Comparison of ENCODE assay signal across 8 cellular contexts in the genomic region with DNA sequence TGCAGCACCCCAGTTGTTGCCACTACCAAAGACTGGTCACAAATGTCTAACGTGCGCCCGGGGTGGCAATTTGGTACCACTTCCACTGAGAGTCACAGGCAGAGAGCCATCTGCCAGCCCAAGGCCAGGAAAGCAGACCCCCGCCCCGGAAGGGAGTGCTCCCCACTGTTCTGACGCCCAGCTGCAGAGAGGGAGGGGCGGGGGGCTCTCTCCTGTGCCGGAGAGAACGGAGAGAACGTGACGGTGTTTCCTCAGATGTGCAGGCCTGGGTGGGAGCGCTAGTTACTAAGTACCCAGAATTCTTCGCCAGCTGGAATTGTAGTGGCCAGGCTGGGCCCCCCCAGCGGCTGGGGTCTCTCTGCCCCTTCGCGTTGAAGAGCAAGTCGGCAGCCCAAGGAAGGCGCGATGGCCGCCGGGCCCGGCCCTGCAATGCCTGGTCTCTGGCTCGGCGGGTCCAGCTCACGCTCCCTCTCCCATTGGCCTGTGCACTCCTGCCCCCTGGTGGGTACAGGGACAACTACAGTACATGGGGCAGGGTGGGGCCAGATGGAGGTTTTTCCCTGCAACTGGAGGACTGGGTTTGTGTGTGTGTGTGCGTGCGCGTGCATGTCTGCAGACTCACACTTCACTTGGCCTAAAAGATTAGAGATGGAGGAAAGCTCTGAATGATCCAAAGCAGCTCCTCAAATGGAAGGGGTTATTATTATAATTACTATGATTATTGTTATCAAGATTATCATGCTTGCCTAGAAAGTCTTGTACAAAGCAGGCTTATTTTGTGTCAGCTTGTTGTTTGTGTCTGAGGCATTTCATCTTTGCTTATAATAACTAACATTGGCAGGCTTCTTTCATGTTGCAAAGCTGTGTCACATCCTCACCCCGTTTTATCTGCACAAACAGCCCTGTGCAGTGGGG.
DNase-seq lines count a peak whose midpoint lies in the region; ATAC-seq, FAIRE-seq and TF ChIP-seq lines count a peak whose summit lies in the region.

No MANE protein-coding gene starts in this region.

- no peak overlapping the region for H3K27ac Mint-ChIP-seq in endodermal cell

- no peaks in the 10 kb centered on the region for H3K4me1 Mint-ChIP-seq in endodermal cell

- peak overlapping the region; percentile 1 for H4K91ac ChIP-seq in mesenchymal stem cell (ENCODE audit: low read length)

- H3K23ac ChIP-seq in mesenchymal stem cell (ENCODE audit: low read length in 2 of 2), result no peak overlapping the region

- peaks cover 15% of the 10 kb centered on the region for H3K27me3 Mint-ChIP-seq in endodermal cell (ENCODE audit: insufficient read depth)

- H3K79me1 ChIP-seq in mesenchymal stem cell (replicated peaks; ENCODE audit: low read length, poor library complexity, severe bottlenecking), result no peaks in the 10 kb centered on the region

- no peak overlapping the region for H2BK15ac ChIP-seq in mesenchymal stem cell (ENCODE audit: low read depth, poor library complexity, severe bottlenecking)

- no peak overlapping the region for H3K4ac ChIP-seq in mesenchymal stem cell (ENCODE audit: low read depth in 1 of 2, low read length in 2 of 2)

- H3K9ac ChIP-seq in endodermal cell (ENCODE audit: extremely low read depth, low read length, poor library complexity, severe bottlenecking), result no peak overlapping the region
- peak overlapping the region; percentile 70 for H3K9ac ChIP-seq in mesenchymal stem cell (ENCODE audit: low read length)

- DNase-seq in BJ (ENCODE audit: low read depth), result no peak
- DNase-seq in GM19239 (ENCODE audit: insufficient read length, low spot score), result peak; percentile 94
- peak; percentile 58 to 76 for DNase-seq in NOMO-1 (lab: John Stamatoyannopoulos, UW; ENCODE audit: unreplicated experiment in 2 of 2)
- peak; percentile 77 for DNase-seq in activated CD8-positive, alpha-beta memory T cell treated with anti-CD3 and anti-CD28 coated beads, Interleukin-2, amount 50 U/mL, for 4 hours
- peak; percentile 95 for DNase-seq in endodermal cell
- DNase-seq in mesenchymal stem cell, result peak; percentile 72
- DNase-seq in stimulated activated CD8-positive, alpha-beta memory T cell treated with anti-CD3 and anti-CD28 coated beads, Interleukin-15, amount 100 ng/mL, for 24 hours (ENCODE audit: low read depth), result peak; percentile 50

- H2BK5ac ChIP-seq in mesenchymal stem cell (ENCODE audit: low read depth, low read length, poor library complexity, severe bottlenecking), result no peak overlapping the region

- H3K27ac ChIP-seq in endodermal cell (ENCODE audit: low read depth, low read length) (no peak overlapping the region), mesenchymal stem cell (ENCODE audit: low read length, poor library complexity, severe bottlenecking) (no peak overlapping the region)

- no peaks in the 10 kb centered on the region for H3K9me3 Mint-ChIP-seq in endodermal cell

- H3K27me3 ChIP-seq in BJ (ENCODE audit: control insufficient read depth, insufficient read depth, low read length), result no peaks in the 10 kb centered on the region; the same call in 1 of the 2 replicates
- peaks cover 14% of the 10 kb centered on the region for H3K27me3 ChIP-seq in endodermal cell (ENCODE audit: control insufficient read depth, insufficient read depth, low read length, poor library complexity, severe bottlenecking)
- peaks cover 21 to 23% of the 10 kb centered on the region in 2 experiments for H3K27me3 ChIP-seq in mesenchymal stem cell (ENCODE audit: control insufficient read depth in 1 of 2, insufficient read depth in 1 of 2, low read length in 2 of 2)

- H2AK5ac ChIP-seq in mesenchymal stem cell (ENCODE audit: low read length, severe bottlenecking), result no peak overlapping the region

- peak overlapping the region; percentile 46 to 56 for H3K18ac ChIP-seq in mesenchymal stem cell (ENCODE audit: low read depth in 1 of 2, low read length in 2 of 2)

- no peaks in the 10 kb centered on the region for H3K36me3 ChIP-seq in BJ (ENCODE audit: control insufficient read depth, insufficient read depth, low read length)
- H3K36me3 ChIP-seq in endodermal cell (ENCODE audit: control insufficient read depth, insufficient read depth, low read length), result no peaks in the 10 kb centered on the region
- H3K36me3 ChIP-seq in mesenchymal stem cell (ENCODE audit: control insufficient read depth in 1 of 2, insufficient read depth in 2 of 2, low read depth in 1 of 2, low read length in 2 of 2), result no peaks in the 10 kb centered on the region

- peak overlapping the region; percentile 16 for H2AFZ ChIP-seq in mesenchymal stem cell (ENCODE audit: low read depth, low read length)

- H3K4me3 Mint-ChIP-seq in endodermal cell, result peak overlapping the region; percentile 54

- H4K8ac ChIP-seq in mesenchymal stem cell (ENCODE audit: low read length), result peak overlapping the region; percentile 88

- H2BK12ac ChIP-seq in mesenchymal stem cell (ENCODE audit: low read length in 2 of 2), result peak overlapping the region in 1 of 2 experiments; percentile 11

- peak; percentile 81 for FAIRE-seq in GM19239 (lab: Jason Lieb, UNC)

- 0 out of 2 replicates have a peak overlapping the region, but pooled peaks have one; percentile 7 for H3K4me3 ChIP-seq in BJ (ENCODE audit: low read depth, low read length)
- H3K4me3 ChIP-seq in endodermal cell (ENCODE audit: low read length), result no peak overlapping the region
- H3K4me3 ChIP-seq in mesenchymal stem cell (ENCODE audit: insufficient read depth in 1 of 2, low read depth in 1 of 2, low read length in 2 of 2), result peak overlapping the region in 1 of 2 experiments; percentile 60

- H3K9me3 ChIP-seq in endodermal cell (ENCODE audit: control insufficient read depth, low read length) (no peaks in the 10 kb centered on the region), mesenchymal stem cell (ENCODE audit: control insufficient read depth, low read length) (no peaks in the 10 kb centered on the region)

- POLR2A ChIA-PET in BJ (lab: Charles Lee), result no interaction called here

- no peak overlapping the region for H3K14ac ChIP-seq in mesenchymal stem cell (ENCODE audit: low read length in 2 of 2)

- H3K4me2 ChIP-seq in mesenchymal stem cell (ENCODE audit: low read length, poor library complexity, severe bottlenecking), result peak overlapping the region; percentile 73

- ATAC-seq in HG03439 (IDR thresholded peaks at IDR 0.05; ENCODE audit: unreplicated experiment), result peak; percentile 61

- H3K36me3 Mint-ChIP-seq in endodermal cell (ENCODE audit: low read depth), result no peaks in the 10 kb centered on the region

- 35 to 39% methylated on average over 9 to 29 of the region's 29 CpGs for WGBS in endodermal cell (ENCODE audit: insufficient coverage in 1 of 2, insufficient read length in 1 of 2), 2 experiments
- WGBS in mesenchymal stem cell, result 28% methylated on average over 29 of the region's 29 CpGs

- H3K4me1 ChIP-seq in endodermal cell (ENCODE audit: control insufficient read depth, insufficient read depth, low read length) (no peaks in the 10 kb centered on the region), mesenchymal stem cell (ENCODE audit: control insufficient read depth, insufficient read depth, low read depth, low read length) (peaks cover 4% of the 10 kb centered on the region)

- TF ChIP-seq CTCF in BJ (IDR thresholded peaks at IDR 0.05; ENCODE audit: insufficient read depth, low read depth, low read length) (peak; percentile 92), endodermal cell (conservative IDR thresholded peaks at IDR 0.05) (peak; percentile 95)

- CTCF ChIA-PET in BJ (lab: Yijun Ruan, JAX), result interaction anchor here (0.6 to 7.4 kb wide), 33 partner anchors 10 to 486 kb away, joined by 3 to 132 read pairs (median 4); a partner anchor contains a TSS

- H2BK120ac ChIP-seq in mesenchymal stem cell (ENCODE audit: low read depth, low read length), result peak overlapping the region; percentile 11
